Comparison of ENCODE assay signal across 8 cellular contexts in genomic region chr17:2531243-2531954, GRCh38. TPM values are rescaled to one million over a fixed set of nuclear protein-coding genes. Genes with fewer than 3 reads are reported as not detected.
DNase-seq lines count a peak whose midpoint lies in the region; ATAC-seq and TF ChIP-seq lines count a peak whose summit lies in the region.
"Not testable (repeated sequence)": the region's sequence is repeated elsewhere in the genome, so short reads cannot be mapped to it uniquely, and the experiment has no call there.

No MANE protein-coding gene starts in this region.

- H3K27me3 Mint-ChIP-seq in CD8-positive, alpha-beta T cell (ENCODE audit: low read depth); activated CD4-positive, alpha-beta T cell treated with anti-CD3 and anti-CD28 coated beads, Interleukin-2, amount 10 ng/mL, durations not matched to agents 7 days and 5 days; activated T-helper 1 cell treated with anti-CD3 and anti-CD28 coated beads, Interleukin-12 subunit alpha, Interleukin-12 subunit beta, Interleukin-2, Interleukin-4 antibody, amounts not matched to agents 30 ng/mL and 10 ng/mL and 1 ng/mL, durations not matched to agents 14 hours and 24 hours and 36 hours (ENCODE audit: insufficient read depth); nephron progenitor cell (ENCODE audit: low read depth, poor library complexity); stimulated activated naive CD8-positive, alpha-beta T cell treated with anti-CD3 and anti-CD28 coated beads, Interleukin-15, Interleukin-2, amounts not matched to agents 100 ng/mL and 50 ng/mL, for 24 hours: not testable (repeated sequence)

- TF ChIP-seq CTCF in CD8-positive, alpha-beta T cell (IDR thresholded peaks at IDR 0.05); nephron progenitor cell (IDR thresholded peaks at IDR 0.05): not testable (repeated sequence)

- peak in 1 of 7 experiments; percentile 5 for DNase-seq in CD8-positive, alpha-beta T cell
- DNase-seq in HT1080 (ENCODE audit: low read depth) (peak; percentile 25), SW480 (ENCODE audit: low spot score) (peak; percentile 13)
- peak; percentile 11 for DNase-seq in activated CD4-positive, alpha-beta T cell treated with anti-CD3 and anti-CD28 coated beads, Interleukin-2, amount 10 ng/mL, durations not matched to agents 7 days and 5 days
- not testable (repeated sequence) for DNase-seq in activated T-helper 1 cell treated with anti-CD3 and anti-CD28 coated beads, Interleukin-12 subunit alpha, Interleukin-12 subunit beta, Interleukin-2, Interleukin-4 antibody, amounts not matched to agents 30 ng/mL and 10 ng/mL and 1 ng/mL, durations not matched to agents 14 hours and 24 hours and 36 hours (ENCODE audit: low spot score); nephron progenitor cell
- DNase-seq in central memory CD4-positive, alpha-beta T cell: peak; percentile 13

- H3K27me3 ChIP-seq in CD8-positive, alpha-beta T cell (ENCODE audit: insufficient read depth, low read length): not testable (repeated sequence)

- H3K36me3 Mint-ChIP-seq in CD8-positive, alpha-beta T cell; activated CD4-positive, alpha-beta T cell treated with anti-CD3 and anti-CD28 coated beads, Interleukin-2, amount 10 ng/mL, durations not matched to agents 7 days and 5 days (ENCODE audit: low read depth); activated T-helper 1 cell treated with anti-CD3 and anti-CD28 coated beads, Interleukin-12 subunit alpha, Interleukin-12 subunit beta, Interleukin-2, Interleukin-4 antibody, amounts not matched to agents 30 ng/mL and 10 ng/mL and 1 ng/mL, durations not matched to agents 14 hours and 24 hours and 36 hours (ENCODE audit: low read depth); nephron progenitor cell (ENCODE audit: low read depth); stimulated activated naive CD8-positive, alpha-beta T cell treated with anti-CD3 and anti-CD28 coated beads, Interleukin-15, Interleukin-2, amounts not matched to agents 100 ng/mL and 50 ng/mL, for 24 hours (ENCODE audit: low read depth): not testable (repeated sequence)

- peak; percentile 83 for ATAC-seq in CD8-positive, alpha-beta T cell

- POLR2A ChIA-PET in CD8-positive, alpha-beta T cell (lab: Charles Lee); activated CD4-positive, alpha-beta T cell treated with anti-CD3 and anti-CD28 coated beads, Interleukin-2, amount 10 ng/mL, durations not matched to agents 7 days and 5 days (lab: Charles Lee): not testable (repeated sequence)

- not testable (repeated sequence) for H3K9me3 Mint-ChIP-seq in CD8-positive, alpha-beta T cell; activated CD4-positive, alpha-beta T cell treated with anti-CD3 and anti-CD28 coated beads, Interleukin-2, amount 10 ng/mL, durations not matched to agents 7 days and 5 days; activated T-helper 1 cell treated with anti-CD3 and anti-CD28 coated beads, Interleukin-12 subunit alpha, Interleukin-12 subunit beta, Interleukin-2, Interleukin-4 antibody, amounts not matched to agents 30 ng/mL and 10 ng/mL and 1 ng/mL, durations not matched to agents 14 hours and 24 hours and 36 hours; nephron progenitor cell; stimulated activated naive CD8-positive, alpha-beta T cell treated with anti-CD3 and anti-CD28 coated beads, Interleukin-15, Interleukin-2, amounts not matched to agents 100 ng/mL and 50 ng/mL, for 24 hours

- not testable (repeated sequence) for H3K9me3 ChIP-seq in CD8-positive, alpha-beta T cell (ENCODE audit: low read length)

- H3K27ac ChIP-seq in CD8-positive, alpha-beta T cell (ENCODE audit: low read depth, low read length): not testable (repeated sequence)

- H3K4me3 ChIP-seq in CD8-positive, alpha-beta T cell (ENCODE audit: low read depth, low read length): peak overlapping the region; percentile 22

- peak overlapping the region; percentile 75 for H3K27ac Mint-ChIP-seq in CD8-positive, alpha-beta T cell
- not testable (repeated sequence) for H3K27ac Mint-ChIP-seq in activated CD4-positive, alpha-beta T cell treated with anti-CD3 and anti-CD28 coated beads, Interleukin-2, amount 10 ng/mL, durations not matched to agents 7 days and 5 days; activated T-helper 1 cell treated with anti-CD3 and anti-CD28 coated beads, Interleukin-12 subunit alpha, Interleukin-12 subunit beta, Interleukin-2, Interleukin-4 antibody, amounts not matched to agents 30 ng/mL and 10 ng/mL and 1 ng/mL, durations not matched to agents 14 hours and 24 hours and 36 hours
- H3K27ac Mint-ChIP-seq in nephron progenitor cell: peak overlapping the region; percentile 92
- H3K27ac Mint-ChIP-seq in stimulated activated naive CD8-positive, alpha-beta T cell treated with anti-CD3 and anti-CD28 coated beads, Interleukin-15, Interleukin-2, amounts not matched to agents 100 ng/mL and 50 ng/mL, for 24 hours: peak overlapping the region; percentile 88

- H3K4me1 Mint-ChIP-seq in CD8-positive, alpha-beta T cell (ENCODE audit: low read depth): peaks cover 12% of the 10 kb centered on the region
- not testable (repeated sequence) for H3K4me1 Mint-ChIP-seq in activated CD4-positive, alpha-beta T cell treated with anti-CD3 and anti-CD28 coated beads, Interleukin-2, amount 10 ng/mL, durations not matched to agents 7 days and 5 days; activated T-helper 1 cell treated with anti-CD3 and anti-CD28 coated beads, Interleukin-12 subunit alpha, Interleukin-12 subunit beta, Interleukin-2, Interleukin-4 antibody, amounts not matched to agents 30 ng/mL and 10 ng/mL and 1 ng/mL, durations not matched to agents 14 hours and 24 hours and 36 hours (ENCODE audit: low read depth)
- peaks cover 20% of the 10 kb centered on the region for H3K4me1 Mint-ChIP-seq in nephron progenitor cell
- H3K4me1 Mint-ChIP-seq in stimulated activated naive CD8-positive, alpha-beta T cell treated with anti-CD3 and anti-CD28 coated beads, Interleukin-15, Interleukin-2, amounts not matched to agents 100 ng/mL and 50 ng/mL, for 24 hours (ENCODE audit: low read depth): peaks cover 14% of the 10 kb centered on the region

- H3K4me3 Mint-ChIP-seq in CD8-positive, alpha-beta T cell: peak overlapping the region; percentile 66
- not testable (repeated sequence) for H3K4me3 Mint-ChIP-seq in activated CD4-positive, alpha-beta T cell treated with anti-CD3 and anti-CD28 coated beads, Interleukin-2, amount 10 ng/mL, durations not matched to agents 7 days and 5 days; nephron progenitor cell
- H3K4me3 Mint-ChIP-seq in activated T-helper 1 cell treated with anti-CD3 and anti-CD28 coated beads, Interleukin-12 subunit alpha, Interleukin-12 subunit beta, Interleukin-2, Interleukin-4 antibody, amounts not matched to agents 30 ng/mL and 10 ng/mL and 1 ng/mL, durations not matched to agents 14 hours and 24 hours and 36 hours: peak overlapping the region; percentile 27
- peak overlapping the region; percentile 80 for H3K4me3 Mint-ChIP-seq in stimulated activated naive CD8-positive, alpha-beta T cell treated with anti-CD3 and anti-CD28 coated beads, Interleukin-15, Interleukin-2, amounts not matched to agents 100 ng/mL and 50 ng/mL, for 24 hours

- H3K36me3 ChIP-seq in CD8-positive, alpha-beta T cell (ENCODE audit: insufficient read depth, low read length): not testable (repeated sequence)

- CTCF ChIA-PET in CD8-positive, alpha-beta T cell (lab: Charles Lee): interaction anchor here (0.8 kb wide), 1 partner anchor 144 kb away, joined by 3 read pairs; no protein-coding TSS in a partner anchor
- CTCF ChIA-PET in activated CD4-positive, alpha-beta T cell treated with anti-CD3 and anti-CD28 coated beads, Interleukin-2, amount 10 ng/mL, durations not matched to agents 7 days and 5 days (lab: Charles Lee): interaction anchor here (0.8 to 1.2 kb wide), 2 partner anchors 15 to 21 kb away, joined by 3 read pairs; no protein-coding TSS in a partner anchor

- not testable (repeated sequence) for H3K4me1 ChIP-seq in CD8-positive, alpha-beta T cell (ENCODE audit: insufficient read depth, low read length)

- intact Hi-C loops in CD8-positive, alpha-beta T cell (cut with DNase I, micrococcal nuclease); activated T-helper 1 cell treated with anti-CD3 and anti-CD28 coated beads, Interleukin-12 subunit alpha, Interleukin-12 subunit beta, Interleukin-2, Interleukin-4 antibody, amounts not matched to agents 30 ng/mL and 10 ng/mL and 1 ng/mL, durations not matched to agents 14 hours and 24 hours and 36 hours (cut with micrococcal nuclease): not testable (repeated sequence)

RNA-seq across cellular contexts. Expression of gene METTL16, which starts 19.7 kb away (rescaled TPM):
- total RNA-seq in CD8-positive, alpha-beta T cell: 10 to 100 TPM; 59.8 to 69.5 TPM
- total RNA-seq in HT1080 (2014; rRNA removed; shearing (Covaris generic)): 14.4 and 23.5 TPM in 2 replicates
- 15.5 and 18.9 TPM in 2 replicates for polyA plus RNA-seq in HT1080 (2015; cell fraction: cytosol; rRNA removed)
- polyA plus RNA-seq in HT1080 (2015; cell fraction: nucleus; rRNA removed): 25.9 and 28.4 TPM in 2 replicates
- total RNA-seq in activated CD4-positive, alpha-beta T cell treated with anti-CD3 and anti-CD28 coated beads, Interleukin-2, amount 10 ng/mL, durations not matched to agents 7 days and 5 days: 10 to 100 TPM; 27.8 to 29.9 TPM
- 53.9 and 57.9 TPM in 2 replicates for total RNA-seq in activated T-helper 1 cell treated with anti-CD3 and anti-CD28 coated beads, Interleukin-12 subunit alpha, Interleukin-12 subunit beta, Interleukin-2, Interleukin-4 antibody, amounts not matched to agents 30 ng/mL and 10 ng/mL and 1 ng/mL, durations not matched to agents 14 hours and 24 hours and 36 hours
